ENCODE assay signal across 14 cellular contexts in the genomic region with DNA sequence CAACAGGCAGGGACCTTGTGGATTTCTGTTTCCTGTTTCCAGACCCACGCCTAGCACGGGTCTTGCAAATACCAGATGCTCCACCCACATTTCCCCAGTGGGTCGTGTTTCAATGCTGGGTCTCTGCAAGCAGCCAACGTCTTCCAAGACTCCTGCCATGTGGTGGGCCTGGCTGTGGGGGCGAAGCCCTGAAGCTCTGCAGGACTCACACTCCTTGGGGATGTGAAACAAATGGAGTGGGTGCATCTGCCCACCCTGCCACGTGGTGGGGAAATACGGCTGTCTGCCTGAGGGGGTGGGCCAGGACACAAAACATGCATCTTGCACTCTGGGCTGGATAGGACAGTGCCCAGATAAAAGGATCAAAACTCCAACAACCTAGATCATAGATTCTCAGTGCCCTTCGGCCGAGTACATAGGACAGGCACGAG. TPM values are rescaled to one million over a fixed set of nuclear protein-coding genes. Genes with fewer than 3 reads are reported as not detected.
A peak's percentile ranks its signal among the peaks of the same experiment; 100 is the strongest.
DNase-seq lines count a peak whose midpoint lies in the region; ATAC-seq and TF ChIP-seq lines count a peak whose summit lies in the region.
"Had no signal": no experiment of that assay in that cellular context is flagged by ENCODE, and none has a peak within 500 bp of the region (broad histone marks: within the 10 kb centered on the region; RNA-seq: fewer than 3 reads in every experiment).

No MANE protein-coding gene starts in this region.

- H3K9me3 ChIP-seq in body of pancreas (no peaks in the 10 kb centered on the region), vagina (no peaks in the 10 kb centered on the region)
- H3K9me3 ChIP-seq: adrenal gland, MG63 had no signal

- intact Hi-C loops in body of pancreas (cut with DNase I) (no loop called here), left colon (cut with DNase I, micrococcal nuclease) (no loop called here), vagina (cut with DNase I) (no loop called here)

- H3K36me3 ChIP-seq in body of pancreas (replicated peaks in 1 of 2; ENCODE audit: insufficient read depth in 1 of 2, low read depth in 2 of 2) (no peaks in the 10 kb centered on the region), vagina (no peaks in the 10 kb centered on the region)
- H3K36me3 ChIP-seq: adrenal gland, MG63 had no signal

- H3K27me3 ChIP-seq in body of pancreas = no peaks in the 10 kb centered on the region
- H3K27me3 ChIP-seq in vagina = no peaks in the 10 kb centered on the region
- H3K27me3 ChIP-seq: adrenal gland, MG63 had no signal

- DNase-seq in NCI-H2171 treated with DMSO at 0.1 percent for 48 hours (lab: John Stamatoyannopoulos, UW) (peak; percentile 41), NCI-H2171 (lab: John Stamatoyannopoulos, UW) (no peak), body of pancreas (peak in 1 of 4 donors; percentile 19), left colon (no peak), vagina (ENCODE audit: extremely low spot score in 2 of 2) (no peak)
- no peak for DNase-seq in activated CD8-positive, alpha-beta memory T cell treated with anti-CD3 and anti-CD28 coated beads, Interleukin-2, amount 50 U/mL, for 4 hours
- DNase-seq: adrenal gland; DMS53; effector memory CD8-positive, alpha-beta T cell; MG63 had no signal

- TF ChIP-seq POLR2A in body of pancreas (IDR thresholded peaks at IDR 0.05) (no peak), vagina (IDR thresholded peaks at IDR 0.05) (no peak)

- ATAC-seq in body of pancreas = no peak
- peak; percentile 15 for ATAC-seq in left colon
- no peak for ATAC-seq in HG02588 (IDR thresholded peaks at IDR 0.05; ENCODE audit: unreplicated experiment)
- no peak for ATAC-seq in GM19463 (IDR thresholded peaks at IDR 0.05; ENCODE audit: unreplicated experiment)
- ATAC-seq: effector memory CD8-positive, alpha-beta T cell had no signal

- H3K27ac ChIP-seq in body of pancreas (peak overlapping the region in 3 of 4 donors; percentile 18 to 91 (median 41)), vagina (no peak overlapping the region)

- 53 to 63% methylated on average over 10 of the region's 10 CpGs for WGBS in body of pancreas, 2 donors

- peaks cover 26% of the 10 kb centered on the region for H3K4me1 ChIP-seq in body of pancreas
- H3K4me1 ChIP-seq in vagina = peaks cover 14% of the 10 kb centered on the region

- H3K4me3 ChIP-seq in body of pancreas = no peak overlapping the region
- H3K4me3 ChIP-seq in vagina = no peak overlapping the region
- H3K4me3 ChIP-seq: adrenal gland, MG63, smooth muscle cell had no signal

- TF ChIP-seq CTCF in body of pancreas (IDR thresholded peaks at IDR 0.05) = no peak
- no peak for TF ChIP-seq CTCF in vagina (IDR thresholded peaks at IDR 0.05)

RNA-seq across cellular contexts. Expression of a gene that starts 32.6 kb away (rescaled TPM):
- total RNA-seq in body of pancreas = 1 to 10 TPM; 3.3 to 5.4 TPM
- total RNA-seq in left colon = 10 to 100 TPM; 48.5 to 64.5 TPM
- total RNA-seq in vagina = not detected
- total RNA-seq: smooth muscle cell, subcutaneous adipose tissue had no signal

RNA-seq across cellular contexts. Expression of a gene that starts 41.4 kb away (rescaled TPM):
- 10 to 100 TPM; 10.9 to 16.8 TPM for total RNA-seq in body of pancreas
- total RNA-seq in left colon = 10 to 100 TPM; 15.9 to 24.4 TPM
- 40.0 TPM for total RNA-seq in vagina

Comparison
In these comparisons a context has a peak if more than half of its experiments do, and no peak if none do; other contexts are left out.
1. RNA of a gene that starts 32.6 kb away (total RNA-seq): 48.5 to 64.5 TPM in left colon; 3.3 to 5.4 TPM in body of pancreas and not detected in vagina (single experiment); every median in the first group is over 4 times any median in the second.